9 cellular contexts compared by ENCODE assay signal in genomic region chr16:68417711-68418301, GRCh38. TPM values are rescaled to one million over a fixed set of nuclear protein-coding genes. Genes with fewer than 3 reads are reported as not detected.
DNase-seq lines count a peak whose midpoint lies in the region; ATAC-seq and TF ChIP-seq lines count a peak whose summit lies in the region.
"Had no signal": no experiment of that assay in that cellular context is flagged by ENCODE, and none has a peak within 500 bp of the region (broad histone marks: within the 10 kb centered on the region; RNA-seq: fewer than 3 reads in every experiment).

No MANE protein-coding gene starts in this region.

- H3K4me1 Mint-ChIP-seq in CD8-positive, alpha-beta T cell (ENCODE audit: low read depth): peaks cover 42% of the 10 kb centered on the region
- peaks cover 30% of the 10 kb centered on the region for H3K4me1 Mint-ChIP-seq in activated B cell treated with CpG ODN at 0.5 μM for 24 hours
- peaks cover 44% of the 10 kb centered on the region for H3K4me1 Mint-ChIP-seq in central memory CD8-positive, alpha-beta T cell

- no peaks in the 10 kb centered on the region for H3K36me3 Mint-ChIP-seq in CD8-positive, alpha-beta T cell
- no peaks in the 10 kb centered on the region for H3K36me3 Mint-ChIP-seq in activated B cell treated with CpG ODN at 0.5 μM for 24 hours (ENCODE audit: low read depth)
- H3K36me3 Mint-ChIP-seq in central memory CD8-positive, alpha-beta T cell (ENCODE audit: insufficient read depth): peaks cover 9% of the 10 kb centered on the region

- peaks cover 37% of the 10 kb centered on the region for H3K4me1 ChIP-seq in CD8-positive, alpha-beta T cell (ENCODE audit: insufficient read depth, low read length)
- H3K4me1 ChIP-seq in mesendoderm (ENCODE audit: control insufficient read depth, low read depth, low read length): no peaks in the 10 kb centered on the region

- H3K4me3 ChIP-seq in CD8-positive, alpha-beta T cell (ENCODE audit: low read depth, low read length): no peak overlapping the region
- H3K4me3 ChIP-seq in LNCaP clone FGC (ENCODE audit: low read depth, low read length) (no peak overlapping the region), mesendoderm (ENCODE audit: low read length) (no peak overlapping the region)

- H3K27ac Mint-ChIP-seq in CD8-positive, alpha-beta T cell: peak overlapping the region; percentile 98
- peak overlapping the region; percentile 94 for H3K27ac Mint-ChIP-seq in activated B cell treated with CpG ODN at 0.5 μM for 24 hours
- peak overlapping the region; percentile 92 for H3K27ac Mint-ChIP-seq in central memory CD8-positive, alpha-beta T cell (ENCODE audit: low read depth)

- H3K4me2 ChIP-seq in mesendoderm (ENCODE audit: low read length): no peak overlapping the region

- H3K79me1 ChIP-seq in mesendoderm (ENCODE audit: low read length): no peaks in the 10 kb centered on the region

- no peak overlapping the region for H3K18ac ChIP-seq in mesendoderm (ENCODE audit: low read length)

- no peaks in the 10 kb centered on the region for H3K79me2 ChIP-seq in mesendoderm (ENCODE audit: control insufficient read depth, insufficient read depth, low read length)

- WGBS in mesendoderm (ENCODE audit: extremely low coverage, insufficient coverage, low lambda C conversion rate): no CpG with 5 or more reads among the region's 11 CpGs

- no peak overlapping the region for H2BK5ac ChIP-seq in mesendoderm (ENCODE audit: low read length)

- peak; percentile 50 to 89 (median 74) for DNase-seq in CD8-positive, alpha-beta T cell
- peak; percentile 71 for DNase-seq in LNCaP clone FGC (ENCODE audit: low read depth)
- DNase-seq in activated B cell treated with CpG ODN at 0.5 μM for 24 hours: peak; percentile 29
- DNase-seq in central memory CD8-positive, alpha-beta T cell (ENCODE audit: low spot score in 2 of 2): peak; percentile 50 to 74
- peak; percentile 71 for DNase-seq in stimulated activated CD4-positive, alpha-beta T cell treated with anti-CD3 and anti-CD28 coated beads, Interleukin-1b, Interleukin-23, amount 100 ng/mL, for 48 hours
- no peak for DNase-seq in mesendoderm
- DNase-seq in foreskin melanocyte: no peak

- no peak overlapping the region for H4K5ac ChIP-seq in mesendoderm (ENCODE audit: low read length)

- H3K4me3 Mint-ChIP-seq in CD8-positive, alpha-beta T cell: peak overlapping the region; percentile 80
- peak overlapping the region; percentile 76 for H3K4me3 Mint-ChIP-seq in activated B cell treated with CpG ODN at 0.5 μM for 24 hours
- peak overlapping the region; percentile 79 for H3K4me3 Mint-ChIP-seq in central memory CD8-positive, alpha-beta T cell

- H2AK5ac ChIP-seq in mesendoderm (ENCODE audit: low read length): no peak overlapping the region

- peak overlapping the region; percentile 33 for H3K27ac ChIP-seq in CD8-positive, alpha-beta T cell (ENCODE audit: low read depth, low read length)
- H3K27ac ChIP-seq in mesendoderm (ENCODE audit: low read depth, low read length): no peak overlapping the region

- POLR2A ChIA-PET in CD8-positive, alpha-beta T cell (lab: Charles Lee): interaction anchor here (0.6 to 2.5 kb wide), 12 partner anchors 8 to 1156 kb away, joined by 3 to 10 read pairs (median 4); partner anchors contain the start of genes PSMB10 and SMPD3
- POLR2A ChIA-PET in activated B cell treated with CpG ODN at 0.5 μM for 24 hours (lab: Charles Lee): interaction anchor here (0.7 to 2.0 kb wide), 6 partner anchors 26 to 154 kb away, joined by 3 to 9 read pairs (median 4); partner anchors contain the start of genes PRMT7, SLC7A6 and SLC7A6OS

- intact Hi-C loops in CD8-positive, alpha-beta T cell (cut with DNase I, micrococcal nuclease): loop anchor here (1.0 kb wide), 2 partner anchors 22 to 30 kb away; partner anchors contain the start of gene SMPD3 (in 2 of the 2)
- intact Hi-C loops in activated B cell treated with CpG ODN at 0.5 μM for 24 hours (cut with micrococcal nuclease): loop anchor here (1.0 to 2.0 kb wide), 2 partner anchors 30 to 53 kb away; partner anchors contain the start of gene SMPD3

- no peaks in the 10 kb centered on the region for H3K9me3 ChIP-seq in CD8-positive, alpha-beta T cell (ENCODE audit: low read length)

- H4K8ac ChIP-seq in mesendoderm (ENCODE audit: low read depth, low read length): no peak overlapping the region

- H3K56ac ChIP-seq in mesendoderm (ENCODE audit: low read length): no peak overlapping the region

- no peak overlapping the region for H3K23ac ChIP-seq in mesendoderm (ENCODE audit: low read length)

- H3K27me3 Mint-ChIP-seq in CD8-positive, alpha-beta T cell (ENCODE audit: low read depth): no peaks in the 10 kb centered on the region
- H3K27me3 Mint-ChIP-seq in activated B cell treated with CpG ODN at 0.5 μM for 24 hours: no peaks in the 10 kb centered on the region
- H3K27me3 Mint-ChIP-seq in central memory CD8-positive, alpha-beta T cell: no peaks in the 10 kb centered on the region

- no peak for TF ChIP-seq CTCF in CD8-positive, alpha-beta T cell (IDR thresholded peaks at IDR 0.05)
- TF ChIP-seq CTCF in LNCaP clone FGC (IDR thresholded peaks at IDR 0.05; ENCODE audit: control insufficient read depth, extremely low read depth, insufficient read depth): no peak
- no peak for TF ChIP-seq CTCF in activated B cell treated with CpG ODN at 0.5 μM for 24 hours (IDR thresholded peaks at IDR 0.05)

- CTCF ChIA-PET in CD8-positive, alpha-beta T cell (lab: Charles Lee): interaction anchor here (0.5 to 3.9 kb wide), 13 partner anchors 8 to 156 kb away, joined by 3 to 37 read pairs (median 4); no protein-coding TSS in a partner anchor
- CTCF ChIA-PET in activated B cell treated with CpG ODN at 0.5 μM for 24 hours (lab: Charles Lee): interaction anchor here (1.0 to 2.5 kb wide), 2 partner anchors 21 to 92 kb away, joined by 3 to 11 read pairs; no protein-coding TSS in a partner anchor

- no peak overlapping the region for H3K4ac ChIP-seq in mesendoderm (ENCODE audit: low read depth, low read length)

- H3K9ac ChIP-seq in mesendoderm (ENCODE audit: low read length): no peak overlapping the region

- no peak overlapping the region for H2BK15ac ChIP-seq in mesendoderm (replicated peaks; ENCODE audit: low read depth)

- H3K36me3 ChIP-seq in CD8-positive, alpha-beta T cell (ENCODE audit: insufficient read depth, low read length): no peaks in the 10 kb centered on the region
- no peaks in the 10 kb centered on the region for H3K36me3 ChIP-seq in mesendoderm (ENCODE audit: control insufficient read depth, insufficient read depth, low read length)

- ATAC-seq in CD8-positive, alpha-beta T cell: peak; percentile 90
- ATAC-seq in GM21367 (IDR thresholded peaks at IDR 0.05; ENCODE audit: unreplicated experiment): peak; percentile 58
- ATAC-seq in activated B cell treated with CpG ODN at 0.5 μM for 24 hours (ENCODE audit: low read depth): peak; percentile 85
- ATAC-seq in central memory CD8-positive, alpha-beta T cell (replicated peaks; ENCODE audit: extremely low read depth, poor library complexity, severe bottlenecking): peak; percentile 89

- no peaks in the 10 kb centered on the region for H3K27me3 ChIP-seq in CD8-positive, alpha-beta T cell (ENCODE audit: insufficient read depth, low read length)
- no peaks in the 10 kb centered on the region for H3K27me3 ChIP-seq in mesendoderm (ENCODE audit: insufficient read depth, low read length, poor library complexity)

- no peaks in the 10 kb centered on the region for H3K9me3 Mint-ChIP-seq in CD8-positive, alpha-beta T cell
- no peaks in the 10 kb centered on the region for H3K9me3 Mint-ChIP-seq in activated B cell treated with CpG ODN at 0.5 μM for 24 hours
- no peaks in the 10 kb centered on the region for H3K9me3 Mint-ChIP-seq in central memory CD8-positive, alpha-beta T cell

- H2BK120ac ChIP-seq in mesendoderm (ENCODE audit: low read depth, low read length): no peak overlapping the region

RNA-seq across cellular contexts. Expression of gene SMPD3, which starts 30.5 kb away (rescaled TPM):
- total RNA-seq in CD8-positive, alpha-beta T cell: under 1 TPM; 0.24 to 0.25 TPM
- total RNA-seq in activated B cell treated with CpG ODN at 0.5 μM for 24 hours: 0.35 and 0.76 TPM in 2 replicates
- 0.66 TPM for polyA plus RNA-seq in mesendoderm (2013, experiment 1 of 2)
- polyA plus RNA-seq in mesendoderm (2013, experiment 2 of 2): 0.49 TPM
- total RNA-seq: epithelial cell of proximal tubule had no signal

Comparison
In these comparisons a context has a peak if more than half of its experiments do, and no peak if none do; other contexts are left out.
1. DNase-seq: peak in CD8-positive, alpha-beta T cell (7 of 7), LNCaP clone FGC (single experiment), activated B cell treated with CpG ODN at 0.5 μM for 24 hours (single experiment), central memory CD8-positive, alpha-beta T cell (2 of 2) and stimulated activated CD4-positive, alpha-beta T cell treated with anti-CD3 and anti-CD28 coated beads, Interleukin-1b, Interleukin-23, amount 100 ng/mL, for 48 hours (single experiment); none in mesendoderm (single experiment) and foreskin melanocyte (single experiment).
2. Peak in every context shown above with its lines, with median percentiles within 50 percentile points of each other: ATAC-seq, H3K27ac Mint-ChIP-seq and H3K4me3 Mint-ChIP-seq.